In the genomic region with DNA sequence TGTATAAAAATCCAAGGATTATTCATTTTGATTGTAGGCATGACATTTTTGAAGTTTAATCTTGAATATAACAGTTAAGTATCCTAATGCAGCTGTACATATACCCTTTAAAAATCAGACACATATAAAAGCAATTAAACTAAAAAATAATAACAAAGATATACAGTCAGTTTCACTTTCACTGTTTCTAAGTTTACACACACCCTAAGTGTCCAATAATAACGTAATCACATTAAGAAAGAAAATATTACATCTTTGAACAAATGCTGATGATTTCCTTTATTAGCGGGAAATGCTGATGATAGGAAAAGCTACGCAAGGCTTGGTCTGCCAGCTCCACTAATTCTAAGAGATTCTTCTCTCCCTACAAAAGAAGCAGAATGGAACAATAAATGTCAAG, we compare ENCODE assay signal across 1 cellular context.
TF ChIP-seq lines count a peak whose summit lies in the region.

No MANE protein-coding gene starts in this region.

TF ChIP-seq in SK-N-SH treated with all-trans-retinoic acid at 6 μM for 48 hours, 23 proteins besides CTCF, POLR2A, EP300 and RAD21 (continued from another document):
- no peak for TF ChIP-seq ARNTL (CRISPR knock-in tag; IDR thresholded peaks at IDR 0.05; ENCODE audit: borderline replicate concordance, low read depth)
- TF ChIP-seq, protein P1, sequence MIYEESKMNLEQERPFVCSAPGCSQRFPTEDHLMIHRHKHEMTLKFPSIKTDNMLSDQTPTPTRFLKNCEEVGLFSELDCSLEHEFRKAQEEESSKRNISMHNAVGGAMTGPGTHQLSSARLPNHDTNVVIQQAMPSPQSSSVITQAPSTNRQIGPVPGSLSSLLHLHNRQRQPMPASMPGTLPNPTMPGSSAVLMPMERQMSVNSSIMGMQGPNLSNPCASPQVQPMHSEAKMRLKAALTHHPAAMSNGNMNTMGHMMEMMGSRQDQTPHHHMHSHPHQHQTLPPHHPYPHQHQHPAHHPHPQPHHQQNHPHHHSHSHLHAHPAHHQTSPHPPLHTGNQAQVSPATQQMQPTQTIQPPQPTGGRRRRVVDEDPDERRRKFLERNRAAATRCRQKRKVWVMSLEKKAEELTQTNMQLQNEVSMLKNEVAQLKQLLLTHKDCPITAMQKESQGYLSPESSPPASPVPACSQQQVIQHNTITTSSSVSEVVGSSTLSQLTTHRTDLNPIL (CRISPR knock-in tag; IDR thresholded peaks at IDR 0.05; ENCODE audit: low read depth) = no peak
- no peak for TF ChIP-seq BACH2 (CRISPR knock-in tag; IDR thresholded peaks at IDR 0.05; ENCODE audit: borderline replicate concordance)
- no peak for TF ChIP-seq ZNF565 (CRISPR knock-in tag; conservative IDR thresholded peaks at IDR 0.05; ENCODE audit: low read depth)
- no peak for TF ChIP-seq SNAI2 (CRISPR knock-in tag; IDR thresholded peaks at IDR 0.05)
- TF ChIP-seq PATZ1 (CRISPR knock-in tag; IDR thresholded peaks at IDR 0.05; ENCODE audit: borderline replicate concordance) = no peak
- TF ChIP-seq, protein P2, sequence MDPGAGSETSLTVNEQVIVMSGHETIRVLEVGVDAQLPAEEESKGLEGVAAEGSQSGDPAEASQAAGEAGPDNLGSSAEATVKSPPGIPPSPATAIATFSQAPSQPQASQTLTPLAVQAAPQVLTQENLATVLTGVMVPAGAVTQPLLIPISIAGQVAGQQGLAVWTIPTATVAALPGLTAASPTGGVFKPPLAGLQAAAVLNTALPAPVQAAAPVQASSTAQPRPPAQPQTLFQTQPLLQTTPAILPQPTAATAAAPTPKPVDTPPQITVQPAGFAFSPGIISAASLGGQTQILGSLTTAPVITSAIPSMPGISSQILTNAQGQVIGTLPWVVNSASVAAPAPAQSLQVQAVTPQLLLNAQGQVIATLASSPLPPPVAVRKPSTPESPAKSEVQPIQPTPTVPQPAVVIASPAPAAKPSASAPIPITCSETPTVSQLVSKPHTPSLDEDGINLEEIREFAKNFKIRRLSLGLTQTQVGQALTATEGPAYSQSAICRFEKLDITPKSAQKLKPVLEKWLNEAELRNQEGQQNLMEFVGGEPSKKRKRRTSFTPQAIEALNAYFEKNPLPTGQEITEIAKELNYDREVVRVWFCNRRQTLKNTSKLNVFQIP (CRISPR knock-in tag; IDR thresholded peaks at IDR 0.05; ENCODE audit: borderline replicate concordance, low read depth) = no peak
- TF ChIP-seq TCF4 (CRISPR knock-in tag; IDR thresholded peaks at IDR 0.05; ENCODE audit: borderline replicate concordance) = no peak
- no peak for TF ChIP-seq TOX (CRISPR knock-in tag; IDR thresholded peaks at IDR 0.05; ENCODE audit: borderline replicate concordance)
TF ChIP-seq in SK-N-SH treated with all-trans-retinoic acid at 6 μM for 48 hours: peak in this region for 0.
